In genomic region chr3:117963858-117964257, GRCh38 we compare ENCODE assay signal across 28 cellular contexts.
"Had no signal": no experiment of that assay in that cellular context is flagged by ENCODE, and none has a peak within 500 bp of the region (broad histone marks: within the 10 kb centered on the region; RNA-seq: fewer than 3 reads in every experiment).

No MANE protein-coding gene starts in this region.

- H3K4me1 ChIP-seq: neural progenitor cell, parathyroid adenoma, psoas muscle, right lobe of liver, sigmoid colon, stomach, suprapubic skin, testis, tibial nerve, upper lobe of left lung, vagina had no signal

- H3K27ac ChIP-seq: neural progenitor cell, ovary, parathyroid adenoma, psoas muscle, right lobe of liver, sigmoid colon, stomach, suprapubic skin, testis, tibial nerve, upper lobe of left lung, vagina had no signal

- H3K4me2 ChIP-seq: neural progenitor cell had no signal

- H3K36me3 ChIP-seq: neural progenitor cell, ovary, right lobe of liver, sigmoid colon, stomach, suprapubic skin, tibial nerve, upper lobe of left lung, vagina had no signal

- DNase-seq: natural killer cell; occipital lobe; ovary; posterior cingulate gyrus; psoas muscle; right cardiac atrium; right lobe of liver; sigmoid colon; small intestine; stimulated activated CD4-positive, alpha-beta T cell treated with anti-CD3 and anti-CD28 coated beads, Interleukin-15, amount 100 ng/mL, for 24 hours; stimulated activated CD4-positive, alpha-beta T cell treated with anti-CD3 and anti-CD28 coated beads, Interleukin-2, amount 100 ng/mL, for 24 hours; stimulated activated CD4-positive, alpha-beta T cell treated with anti-CD3 and anti-CD28 coated beads, Interleukin-2, amount 100 ng/mL, for 48 hours; stimulated activated CD4-positive, alpha-beta T cell treated with anti-CD3 and anti-CD28 coated beads, Interleukin-4, amount 100 ng/mL, for 24 hours; stimulated activated naive B cell treated with anti-CD40 and anti-IgM and Interleukin-4, amounts not matched to agents 10 μg/mL and 1 μg/mL and 100 μg/mL, for 72 hours; stimulated activated naive CD4-positive, alpha-beta T cell treated with Interleukin-2 at 50 U/mL for 16 hours; stomach; testis; trophoblast cell; upper lobe of left lung had no signal

- H3K9ac ChIP-seq: neural progenitor cell, parathyroid adenoma had no signal

- H3K4me1 Mint-ChIP-seq: natural killer cell; nephron; neural progenitor cell; stimulated activated effector memory CD8-positive, alpha-beta T cell treated with anti-CD3 and anti-CD28 coated beads, Interleukin-12 subunit alpha, Interleukin-12 subunit beta, amount 100 ng/mL, for 72 hours; stimulated activated naive B cell treated with anti-CD40 and anti-IgM and Interleukin-4, amounts not matched to agents 10 μg/mL and 1 μg/mL and 100 μg/mL, for 72 hours had no signal

- H3K27me3 Mint-ChIP-seq: progenitor cell of endocrine pancreas; stimulated activated naive B cell treated with anti-CD40 and anti-IgM and Interleukin-4, amounts not matched to agents 10 μg/mL and 1 μg/mL and 100 μg/mL, for 72 hours; stimulated activated naive CD8-positive, alpha-beta T cell treated with anti-CD3 and anti-CD28 coated beads, Interleukin-15, Interleukin-2, amounts not matched to agents 100 ng/mL and 50 ng/mL, for 24 hours had no signal

- H3K4me3 Mint-ChIP-seq: natural killer cell; nephron; neural progenitor cell; stimulated activated effector memory CD8-positive, alpha-beta T cell treated with anti-CD3 and anti-CD28 coated beads, Interleukin-12 subunit alpha, Interleukin-12 subunit beta, amount 100 ng/mL, for 72 hours; stimulated activated naive B cell treated with anti-CD40 and anti-IgM and Interleukin-4, amounts not matched to agents 10 μg/mL and 1 μg/mL and 100 μg/mL, for 72 hours; stimulated activated naive CD8-positive, alpha-beta T cell treated with anti-CD3 and anti-CD28 coated beads, Interleukin-15, Interleukin-2, amounts not matched to agents 100 ng/mL and 50 ng/mL, for 24 hours had no signal

- H2AFZ ChIP-seq: neural progenitor cell, parathyroid adenoma had no signal

- H3K9me3 ChIP-seq: ovary, psoas muscle, right lobe of liver, sigmoid colon, stomach, suprapubic skin, testis, tibial nerve, upper lobe of left lung, vagina had no signal

- H3K27me3 ChIP-seq: neural progenitor cell, ovary, right lobe of liver, sigmoid colon, stomach, suprapubic skin, testis, tibial nerve, upper lobe of left lung, vagina had no signal

- H3K79me2 ChIP-seq: parathyroid adenoma had no signal

- H3K9me3 Mint-ChIP-seq: nephron, neural progenitor cell had no signal

- ATAC-seq: natural killer cell; psoas muscle; right cardiac atrium; right lobe of liver; stimulated activated effector memory CD8-positive, alpha-beta T cell treated with anti-CD3 and anti-CD28 coated beads, Interleukin-12 subunit alpha, Interleukin-12 subunit beta, amount 100 ng/mL, for 72 hours; stimulated activated naive B cell treated with anti-CD40 and anti-IgM and Interleukin-4, amounts not matched to agents 10 μg/mL and 1 μg/mL and 100 μg/mL, for 72 hours had no signal

- H3K36me3 Mint-ChIP-seq: natural killer cell; neural progenitor cell; stimulated activated effector memory CD8-positive, alpha-beta T cell treated with anti-CD3 and anti-CD28 coated beads, Interleukin-12 subunit alpha, Interleukin-12 subunit beta, amount 100 ng/mL, for 72 hours; stimulated activated naive B cell treated with anti-CD40 and anti-IgM and Interleukin-4, amounts not matched to agents 10 μg/mL and 1 μg/mL and 100 μg/mL, for 72 hours had no signal

- H3K4me3 ChIP-seq: neural progenitor cell, ovary, psoas muscle, right lobe of liver, sigmoid colon, stomach, suprapubic skin, testis, tibial nerve, upper lobe of left lung, vagina had no signal

- H3K27ac Mint-ChIP-seq: natural killer cell; nephron; neural progenitor cell; stimulated activated effector memory CD8-positive, alpha-beta T cell treated with anti-CD3 and anti-CD28 coated beads, Interleukin-12 subunit alpha, Interleukin-12 subunit beta, amount 100 ng/mL, for 72 hours; stimulated activated naive B cell treated with anti-CD40 and anti-IgM and Interleukin-4, amounts not matched to agents 10 μg/mL and 1 μg/mL and 100 μg/mL, for 72 hours; stimulated activated naive CD8-positive, alpha-beta T cell treated with anti-CD3 and anti-CD28 coated beads, Interleukin-15, Interleukin-2, amounts not matched to agents 100 ng/mL and 50 ng/mL, for 24 hours had no signal
